ENCODE assay signal across 13 cellular contexts in genomic region chr14:39097159-39097558, GRCh38. TPM values are rescaled to one million over a fixed set of nuclear protein-coding genes. Genes with fewer than 3 reads are reported as not detected.
DNase-seq lines count a peak whose midpoint lies in the region; ATAC-seq and TF ChIP-seq lines count a peak whose summit lies in the region.
"Had no signal": no experiment of that assay in that cellular context is flagged by ENCODE, and none has a peak within 500 bp of the region (broad histone marks: within the 10 kb centered on the region; RNA-seq: fewer than 3 reads in every experiment).

No MANE protein-coding gene starts in this region.

- H3K9me3 Mint-ChIP-seq in CD8-positive, alpha-beta T cell: no peaks in the 10 kb centered on the region
- H3K9me3 Mint-ChIP-seq: neural crest cell had no signal

- DNase-seq in CD8-positive, alpha-beta T cell: peak in 2 of 7 experiments; percentile 11 to 30
- peak; percentile 81 for DNase-seq in mammary epithelial cell
- DNase-seq in mesenchymal stem cell: no peak
- no peak for DNase-seq in aorta
- no peak for DNase-seq in NCI-H128 (lab: John Stamatoyannopoulos, UW; ENCODE audit: unreplicated experiment)
- DNase-seq: activated CD8-positive, alpha-beta memory T cell treated with anti-CD3 and anti-CD28 coated beads, Interleukin-2, amount 50 U/mL, for 48 hours; DND-41; NCI-H1417 treated with DMSO at 0.1 percent for 48 hours; SHP77 had no signal

- dilution Hi-C loops in mammary epithelial cell (cut with HindIII; ENCODE audit: low sequenced_read_pairs): loop anchor here (10.0 kb wide), 1 partner anchor 68 kb away; no protein-coding TSS in a partner anchor

- no peak overlapping the region for H3K9ac ChIP-seq in mammary epithelial cell (ENCODE audit: insufficient read depth, low read length)
- H3K9ac ChIP-seq in mesenchymal stem cell (ENCODE audit: low read length): peak overlapping the region; percentile 18

- H3K79me1 ChIP-seq in mesenchymal stem cell (replicated peaks; ENCODE audit: low read length, poor library complexity, severe bottlenecking): peaks cover 3% of the 10 kb centered on the region

- H3K36me3 ChIP-seq in CD8-positive, alpha-beta T cell (ENCODE audit: insufficient read depth, low read length): peaks cover under 1% of the 10 kb centered on the region
- peaks cover 19% of the 10 kb centered on the region for H3K36me3 ChIP-seq in mammary epithelial cell (ENCODE audit: insufficient read depth, low read length)
- peaks cover 7 to 39% of the 10 kb centered on the region in 2 experiments for H3K36me3 ChIP-seq in mesenchymal stem cell (ENCODE audit: control insufficient read depth in 1 of 2, insufficient read depth in 2 of 2, low read depth in 1 of 2, low read length in 2 of 2)
- H3K36me3 ChIP-seq in aorta (ENCODE audit: control insufficient read depth in 1 of 2, insufficient read depth in 2 of 2, low read length in 1 of 2): no peaks in the 10 kb centered on the region

- H3K14ac ChIP-seq in mesenchymal stem cell (ENCODE audit: low read length in 2 of 2): no peak overlapping the region

- peaks cover 38% of the 10 kb centered on the region for H3K36me3 Mint-ChIP-seq in CD8-positive, alpha-beta T cell

- H3K4me1 ChIP-seq in CD8-positive, alpha-beta T cell (ENCODE audit: insufficient read depth, low read length): peaks cover 13% of the 10 kb centered on the region
- H3K4me1 ChIP-seq in mammary epithelial cell (ENCODE audit: insufficient read depth, low read length) (peaks cover 12% of the 10 kb centered on the region), mesenchymal stem cell (ENCODE audit: control insufficient read depth, insufficient read depth, low read depth, low read length) (peaks cover 2% of the 10 kb centered on the region), aorta (ENCODE audit: control insufficient read depth in 1 of 2, insufficient read depth in 2 of 2, low read length in 2 of 2) (peaks cover 0 to 4% of the 10 kb centered on the region in 2 donors)

- H2AFZ ChIP-seq in mammary epithelial cell (ENCODE audit: low read depth, low read length): no peak overlapping the region
- H2AFZ ChIP-seq in mesenchymal stem cell (ENCODE audit: low read depth, low read length): no peak overlapping the region

- no peak overlapping the region for H2BK120ac ChIP-seq in mesenchymal stem cell (ENCODE audit: low read depth, low read length)

- no peaks in the 10 kb centered on the region for H3K27me3 Mint-ChIP-seq in CD8-positive, alpha-beta T cell (ENCODE audit: low read depth)

- H4K8ac ChIP-seq in mesenchymal stem cell (ENCODE audit: low read length): peak overlapping the region; percentile 7

- peak overlapping the region; percentile 12 for H3K4me3 Mint-ChIP-seq in CD8-positive, alpha-beta T cell

- H2BK15ac ChIP-seq in mesenchymal stem cell (ENCODE audit: low read depth, poor library complexity, severe bottlenecking): no peak overlapping the region

- peak overlapping the region; percentile 24 for H3K27ac ChIP-seq in CD8-positive, alpha-beta T cell (ENCODE audit: low read depth, low read length)
- H3K27ac ChIP-seq in mammary epithelial cell (ENCODE audit: insufficient read depth, low read depth, low read length) (peak overlapping the region; percentile 39), mesenchymal stem cell (ENCODE audit: low read length, poor library complexity, severe bottlenecking) (no peak overlapping the region), aorta (ENCODE audit: low read depth in 1 of 2, low read length in 2 of 2) (no peak overlapping the region)

- peak overlapping the region; percentile 79 for H3K27ac Mint-ChIP-seq in CD8-positive, alpha-beta T cell

- H3K4me2 ChIP-seq in mammary epithelial cell (ENCODE audit: insufficient read depth, low read depth, low read length) (peak overlapping the region; percentile 37), mesenchymal stem cell (ENCODE audit: low read length, poor library complexity, severe bottlenecking) (no peak overlapping the region)

- BruUV-seq in mammary epithelial cell (replicated peaks; lab: Mats Ljungman, UMichigan): no TSS peak

- H2BK12ac ChIP-seq in mesenchymal stem cell (ENCODE audit: low read length in 2 of 2): no peak overlapping the region

- CTCF ChIA-PET in CD8-positive, alpha-beta T cell (lab: Charles Lee): interaction anchor here (0.8 kb wide), 1 partner anchor 11 kb away, joined by 3 read pairs; no protein-coding TSS in a partner anchor
- CTCF ChIA-PET in mammary epithelial cell (lab: Charles Lee; ENCODE audit: low non-redundant PET): no interaction called here

- no peak for TF ChIP-seq CTCF in CD8-positive, alpha-beta T cell (IDR thresholded peaks at IDR 0.05)
- no peak for TF ChIP-seq CTCF in mammary epithelial cell (conservative IDR thresholded peaks at IDR 0.05 in 1 of 2, IDR thresholded peaks at IDR 0.05 in 1 of 2; ENCODE audit: extremely low read depth in 1 of 2, insufficient read depth in 1 of 2, low read depth in 1 of 2, low read length in 2 of 2)

- peaks cover 67% of the 10 kb centered on the region for H3K79me2 ChIP-seq in mammary epithelial cell (ENCODE audit: insufficient read depth, low read length)

- H3K9me3 ChIP-seq in CD8-positive, alpha-beta T cell (ENCODE audit: low read length): no peaks in the 10 kb centered on the region
- H3K9me3 ChIP-seq in mammary epithelial cell (replicated peaks; ENCODE audit: insufficient read depth, low read length): no peaks in the 10 kb centered on the region
- H3K9me3 ChIP-seq in mesenchymal stem cell (ENCODE audit: control insufficient read depth, low read length): no peaks in the 10 kb centered on the region
- H3K9me3 ChIP-seq in aorta (ENCODE audit: control insufficient read depth, low read length): no peaks in the 10 kb centered on the region

- H2BK5ac ChIP-seq in mesenchymal stem cell (ENCODE audit: low read depth, low read length, poor library complexity, severe bottlenecking): no peak overlapping the region

- no peak overlapping the region for H3K18ac ChIP-seq in mesenchymal stem cell (ENCODE audit: low read depth in 1 of 2, low read length in 2 of 2)

- no peaks in the 10 kb centered on the region for H3K27me3 ChIP-seq in CD8-positive, alpha-beta T cell (ENCODE audit: insufficient read depth, low read length)
- H3K27me3 ChIP-seq in mammary epithelial cell (ENCODE audit: insufficient read depth, low read length) (no peaks in the 10 kb centered on the region), mesenchymal stem cell (ENCODE audit: control insufficient read depth in 1 of 2, insufficient read depth in 1 of 2, low read length in 2 of 2) (no peaks in the 10 kb centered on the region), aorta (ENCODE audit: control insufficient read depth in 1 of 2, insufficient read depth in 2 of 2, low read length in 1 of 2) (no peaks in the 10 kb centered on the region)

- no peak overlapping the region for H3K4ac ChIP-seq in mesenchymal stem cell (ENCODE audit: low read depth in 1 of 2, low read length in 2 of 2)

- no peak overlapping the region for H2AK5ac ChIP-seq in mesenchymal stem cell (ENCODE audit: low read length, severe bottlenecking)

- no peak overlapping the region for H3K23ac ChIP-seq in mesenchymal stem cell (ENCODE audit: low read length in 2 of 2)

- ATAC-seq in CD8-positive, alpha-beta T cell: peak; percentile 95
- ATAC-seq in HG02884 (IDR thresholded peaks at IDR 0.05; ENCODE audit: unreplicated experiment) (peak; percentile 53), aorta (ENCODE audit: low FRiP score) (no peak), HG02970 (IDR thresholded peaks at IDR 0.05; ENCODE audit: low FRiP score, unreplicated experiment) (no peak), GM19328 (IDR thresholded peaks at IDR 0.05; ENCODE audit: unreplicated experiment) (no peak)

- intact Hi-C loops in CD8-positive, alpha-beta T cell (cut with DNase I, micrococcal nuclease): no loop called here
- intact Hi-C loops in mammary epithelial cell (cut with micrococcal nuclease): no loop called here
- intact Hi-C loops in aorta (cut with DNase I): no loop called here

- peaks cover 49% of the 10 kb centered on the region for H3K4me1 Mint-ChIP-seq in CD8-positive, alpha-beta T cell (ENCODE audit: low read depth)

- 4% methylated on average over 3 of the region's 3 CpGs for WGBS in mammary epithelial cell (ENCODE audit: low coverage, missing lambda C conversion rate)
- WGBS in mesenchymal stem cell: 83% methylated on average over 3 of the region's 3 CpGs
- WGBS in aorta, 2 donors: 32 to 37% methylated on average over 3 of the region's 3 CpGs

- in situ Hi-C loops in mammary epithelial cell (cut with MboI; ENCODE audit: low sequenced_read_pairs in 2 of 2): no loop called here

- POLR2A ChIA-PET in CD8-positive, alpha-beta T cell (lab: Charles Lee): interaction anchor here (1.0 to 2.4 kb wide), 3 partner anchors 17 to 335 kb away, joined by 3 to 7 read pairs (median 3); partner anchors contain the start of genes FBXO33 and GEMIN2

- no peak overlapping the region for H4K91ac ChIP-seq in mesenchymal stem cell (ENCODE audit: low read length)

- no peaks in the 10 kb centered on the region for H4K20me1 ChIP-seq in mammary epithelial cell (ENCODE audit: insufficient read depth, low read length)

- no peak overlapping the region for H3K4me3 ChIP-seq in CD8-positive, alpha-beta T cell (ENCODE audit: low read depth, low read length)
- H3K4me3 ChIP-seq in mammary epithelial cell (replicated peaks in 1 of 3; ENCODE audit: insufficient read depth in 1 of 3, low read depth in 2 of 3, low read length in 3 of 3) (no peak overlapping the region), mesenchymal stem cell (ENCODE audit: insufficient read depth in 1 of 2, low read depth in 1 of 2, low read length in 2 of 2) (no peak overlapping the region), aorta (ENCODE audit: low read length in 2 of 2) (no peak overlapping the region)

RNA-seq across cellular contexts. Expression of gene SEC23A, which starts 5.9 kb away (rescaled TPM):
- 10 to 100 TPM; 61.0 to 62.0 TPM for total RNA-seq in CD8-positive, alpha-beta T cell
- total RNA-seq in mammary epithelial cell (100 to 1,000 TPM in 1 of 2 donors, 10 to 100 TPM in 1; 97.6 to 169 TPM), aorta (100 to 1,000 TPM; 143 to 172 TPM)
- polyA plus RNA-seq in mammary epithelial cell (45.6 TPM), aorta (10 to 100 TPM; 42.6 to 56.5 TPM)
- polyA minus RNA-seq in mammary epithelial cell: 179 TPM
- 147 TPM for polyA plus RNA-seq in mesenchymal stem cell (2013, experiment 1 of 2)
- polyA plus RNA-seq in mesenchymal stem cell (2013, experiment 2 of 2): 143 TPM

RNA-seq across cellular contexts. Expression of gene GEMIN2, which starts 17.0 kb away (rescaled TPM):
- 10 to 100 TPM; 14.0 to 14.5 TPM for total RNA-seq in CD8-positive, alpha-beta T cell
- total RNA-seq in mammary epithelial cell: 10 to 100 TPM; 15.3 to 18.2 TPM
- polyA plus RNA-seq in mammary epithelial cell: 14.3 TPM
- polyA minus RNA-seq in mammary epithelial cell: 12.6 TPM
- polyA plus RNA-seq in mesenchymal stem cell (2013, experiment 1 of 2): 4.4 TPM
- 4.8 TPM for polyA plus RNA-seq in mesenchymal stem cell (2013, experiment 2 of 2)
- total RNA-seq in aorta: 10 to 100 TPM in 1 of 2 donors, 1 to 10 TPM in 1; 7.9 to 10.6 TPM
- polyA plus RNA-seq in aorta: 1 to 10 TPM; 6.5 to 7.0 TPM

Comparison
In these comparisons a context has a peak if more than half of its experiments do, and no peak if none do; other contexts are left out.
1. ATAC-seq: peak in CD8-positive, alpha-beta T cell (single experiment) and HG02884 (single experiment); none in aorta (single experiment), HG02970 (single experiment) and GM19328 (single experiment).
2. H3K27ac ChIP-seq: peak in CD8-positive, alpha-beta T cell (single experiment) and mammary epithelial cell (single experiment); none in mesenchymal stem cell (single experiment) and aorta (0 of 2).